14 cellular contexts compared by ENCODE assay signal in genomic region chr16:50974438-50975036, GRCh38.
"Had no signal": no experiment of that assay in that cellular context is flagged by ENCODE, and none has a peak within 500 bp of the region (broad histone marks: within the 10 kb centered on the region; RNA-seq: fewer than 3 reads in every experiment).

No MANE protein-coding gene starts in this region.

- DNase-seq: activated CD4-positive, alpha-beta T cell treated with anti-CD3 and anti-CD28 coated beads for 4 hours; activated CD8-positive, alpha-beta memory T cell treated with anti-CD3 and anti-CD28 coated beads, Interleukin-2, amount 50 U/mL, for 4 hours; activated CD8-positive, alpha-beta T cell treated with anti-CD3 and anti-CD28 coated beads for 36 hours; activated gamma-delta T cell treated with Interleukin-2 at 50 U/mL for 16 hours; activated naive CD8-positive, alpha-beta T cell treated with anti-CD3 and anti-CD28 coated beads for 36 hours; activated T-cell treated with anti-CD3 and anti-CD28 coated beads, Interleukin-2, amount 50 U/mL, for 72 hours; effector CD4-positive, alpha-beta T cell; foreskin melanocyte; heart left ventricle; left ventricle myocardium inferior; occipital lobe; stimulated activated naive CD8-positive, alpha-beta T cell treated with anti-CD3 and anti-CD28 coated beads, Interleukin-15, Interleukin-2, amounts not matched to agents 100 U/mL and 50 U/mL, for 24 hours; testis had no signal

- ATAC-seq: activated CD8-positive, alpha-beta T cell treated with anti-CD3 and anti-CD28 coated beads for 36 hours; activated T-cell treated with anti-CD3 and anti-CD28 coated beads, Interleukin-2, amount 50 U/mL, for 72 hours; heart left ventricle; sciatic nerve; stimulated activated naive CD8-positive, alpha-beta T cell treated with anti-CD3 and anti-CD28 coated beads, Interleukin-15, Interleukin-2, amounts not matched to agents 100 U/mL and 50 U/mL, for 24 hours had no signal
